ENCODE assay signal across 29 cellular contexts in genomic region chr3:142951814-142952213, GRCh38. TPM values are rescaled to one million over a fixed set of nuclear protein-coding genes. Genes with fewer than 3 reads are reported as not detected.
DNase-seq lines count a peak whose midpoint lies in the region; ATAC-seq, FAIRE-seq and TF ChIP-seq lines count a peak whose summit lies in the region.
"Had no signal": no experiment of that assay in that cellular context is flagged by ENCODE, and none has a peak within 500 bp of the region (broad histone marks: within the 10 kb centered on the region; RNA-seq: fewer than 3 reads in every experiment).

No MANE protein-coding gene starts in this region.

- H3K4me1 ChIP-seq in astrocyte (ENCODE audit: insufficient read depth, low read length) (no peaks in the 10 kb centered on the region), esophagus muscularis mucosa (peaks cover 3 to 8% (median 7%) of the 10 kb centered on the region in 4 donors)
- H3K4me1 ChIP-seq: BE2C, BLaER1 had no signal

- H3K27ac ChIP-seq in astrocyte (ENCODE audit: low read depth, low read length) (no peak overlapping the region), esophagus muscularis mucosa (replicated peaks in 1 of 4) (no peak overlapping the region)
- H3K27ac ChIP-seq: BLaER1 had no signal

- no peak for ATAC-seq in GM18519 (IDR thresholded peaks at IDR 0.05; ENCODE audit: low FRiP score, unreplicated experiment)
- ATAC-seq: GM12878 had no signal

- no peaks in the 10 kb centered on the region for H3K79me2 ChIP-seq in astrocyte (ENCODE audit: insufficient read depth, low read length)

- H3K9me3 ChIP-seq in astrocyte (ENCODE audit: insufficient read depth, low read depth, low read length) = no peaks in the 10 kb centered on the region
- H3K9me3 ChIP-seq in esophagus muscularis mucosa = no peaks in the 10 kb centered on the region
- H3K9me3 ChIP-seq: BE2C had no signal

- intact Hi-C loops in esophagus muscularis mucosa (cut with DNase I) = no loop called here

- H3K36me3 Mint-ChIP-seq in astrocyte (ENCODE audit: low read depth, unreplicated experiment) (no peaks in the 10 kb centered on the region), nephron progenitor cell (ENCODE audit: low read depth) (no peaks in the 10 kb centered on the region)
- H3K36me3 Mint-ChIP-seq: CD14-positive monocyte; CD4-positive, alpha-beta memory T cell; CD4-positive, CD25-positive, alpha-beta regulatory T cell; CD8-positive, alpha-beta memory T cell had no signal

- no peak overlapping the region for H3K4me2 ChIP-seq in astrocyte (ENCODE audit: low read length)
- H3K4me2 ChIP-seq: BLaER1 had no signal

- peak overlapping the region; percentile 1 for H3K4me3 Mint-ChIP-seq in astrocyte (ENCODE audit: unreplicated experiment)
- no peak overlapping the region for H3K4me3 Mint-ChIP-seq in nephron progenitor cell
- H3K4me3 Mint-ChIP-seq: CD14-positive monocyte; CD4-positive, alpha-beta memory T cell; CD4-positive, CD25-positive, alpha-beta regulatory T cell; CD8-positive, alpha-beta memory T cell had no signal

- no peak for DNase-seq in astrocyte (ENCODE audit: low read depth)
- DNase-seq in esophagus muscularis mucosa (ENCODE audit: extremely low spot score) = peak; percentile 21
- no peak for DNase-seq in nephron progenitor cell
- no peak for DNase-seq in middle frontal gyrus (ENCODE audit: extremely low spot score, low spot score)
- no peak for DNase-seq in activated CD4-positive, CD25-positive, alpha-beta regulatory T cell (lab: John Stamatoyannopoulos, UW)
- DNase-seq: 8988T; ACHN; BE2C; C1 segment of cervical spinal cord; CD4-positive, alpha-beta memory T cell; CD4-positive, CD25-positive, alpha-beta regulatory T cell; CD8-positive, alpha-beta memory T cell; COR-L47; DMS 273 treated with DMSO at 0.1 percent for 48 hours; DMS153; DMS53; DMS79; DND-41; EL; GDM1 had no signal

- no peaks in the 10 kb centered on the region for H3K36me3 ChIP-seq in astrocyte (ENCODE audit: insufficient read depth, low read length)
- H3K36me3 ChIP-seq in esophagus muscularis mucosa = no peaks in the 10 kb centered on the region
- H3K36me3 ChIP-seq: BE2C, BLaER1 had no signal

- no peak overlapping the region for H3K4me3 ChIP-seq in astrocyte (ENCODE audit: insufficient read depth, low read depth, low read length)
- H3K4me3 ChIP-seq in esophagus muscularis mucosa = no peak overlapping the region
- H3K4me3 ChIP-seq: BLaER1, GM12878 had no signal

- no peak overlapping the region for H3K9ac ChIP-seq in astrocyte (ENCODE audit: low read length)
- H3K9ac ChIP-seq: BLaER1 had no signal

- no peak overlapping the region for H2AFZ ChIP-seq in astrocyte (ENCODE audit: low read depth, low read length)

- H3K9me3 Mint-ChIP-seq in astrocyte (ENCODE audit: unreplicated experiment) (no peaks in the 10 kb centered on the region), nephron progenitor cell (no peaks in the 10 kb centered on the region)
- H3K9me3 Mint-ChIP-seq: CD4-positive, alpha-beta memory T cell; CD8-positive, alpha-beta memory T cell had no signal

- H3K27me3 Mint-ChIP-seq in astrocyte (ENCODE audit: low read depth, unreplicated experiment) (peaks cover 7% of the 10 kb centered on the region), nephron progenitor cell (ENCODE audit: low read depth, poor library complexity) (peaks cover 6% of the 10 kb centered on the region)

- peaks cover 3% of the 10 kb centered on the region for H3K4me1 Mint-ChIP-seq in astrocyte (ENCODE audit: low read depth, unreplicated experiment)
- H3K4me1 Mint-ChIP-seq in nephron progenitor cell = peaks cover 23% of the 10 kb centered on the region

- TF ChIP-seq CTCF in astrocyte (IDR thresholded peaks at IDR 0.05; ENCODE audit: insufficient read depth, low read depth, low read length) = no peak
- no peak for TF ChIP-seq CTCF in esophagus muscularis mucosa (IDR thresholded peaks at IDR 0.05)
- no peak for TF ChIP-seq CTCF in nephron progenitor cell (IDR thresholded peaks at IDR 0.05)

- TF ChIP-seq POLR2A in esophagus muscularis mucosa (IDR thresholded peaks at IDR 0.05; ENCODE audit: low read depth) = no peak

- FAIRE-seq in astrocyte (lab: Jason Lieb, UNC) = no peak
- FAIRE-seq: A204.1, GM12878, GM12892, GM18507, GM19239 had no signal

- TF ChIP-seq EP300 in esophagus muscularis mucosa (IDR thresholded peaks at IDR 0.05) = no peak

- WGBS in esophagus muscularis mucosa = 96% methylated on average over 2 of the region's 2 CpGs

- no peak overlapping the region for H3K27ac Mint-ChIP-seq in astrocyte (ENCODE audit: unreplicated experiment)
- H3K27ac Mint-ChIP-seq in nephron progenitor cell = peak overlapping the region; percentile 52
- H3K27ac Mint-ChIP-seq: CD14-positive monocyte; CD4-positive, alpha-beta memory T cell; CD4-positive, CD25-positive, alpha-beta regulatory T cell; CD8-positive, alpha-beta memory T cell had no signal

- H3K27me3 ChIP-seq in astrocyte (ENCODE audit: insufficient read depth, low read length) (no peaks in the 10 kb centered on the region), esophagus muscularis mucosa (peaks cover 0 to 26% (median 8%) of the 10 kb centered on the region in 4 donors)
- H3K27me3 ChIP-seq: BE2C, BLaER1 had no signal

- H4K20me1 ChIP-seq in astrocyte (ENCODE audit: insufficient read depth, low read length) = no peaks in the 10 kb centered on the region
- H4K20me1 ChIP-seq: BLaER1 had no signal

RNA-seq across cellular contexts. Expression of gene PAQR9, which starts 11.7 kb away (rescaled TPM):
- total RNA-seq in astrocyte (0.22 and 0.23 TPM in 2 replicates), esophagus muscularis mucosa (not detected)
- total RNA-seq: CD4-positive, alpha-beta memory T cell; CD4-positive, CD25-positive, alpha-beta regulatory T cell; CD8-positive, alpha-beta memory T cell; G401; GM12878 had no signal

RNA-seq across cellular contexts. Expression of gene U2SURP, which starts 49.6 kb away (rescaled TPM):
- total RNA-seq in astrocyte (106 and 109 TPM in 2 replicates), esophagus muscularis mucosa (10 to 100 TPM; 35.7 to 58.6 (median 45.2) TPM)
